16 cellular contexts compared by ENCODE assay signal in the genomic region with DNA sequence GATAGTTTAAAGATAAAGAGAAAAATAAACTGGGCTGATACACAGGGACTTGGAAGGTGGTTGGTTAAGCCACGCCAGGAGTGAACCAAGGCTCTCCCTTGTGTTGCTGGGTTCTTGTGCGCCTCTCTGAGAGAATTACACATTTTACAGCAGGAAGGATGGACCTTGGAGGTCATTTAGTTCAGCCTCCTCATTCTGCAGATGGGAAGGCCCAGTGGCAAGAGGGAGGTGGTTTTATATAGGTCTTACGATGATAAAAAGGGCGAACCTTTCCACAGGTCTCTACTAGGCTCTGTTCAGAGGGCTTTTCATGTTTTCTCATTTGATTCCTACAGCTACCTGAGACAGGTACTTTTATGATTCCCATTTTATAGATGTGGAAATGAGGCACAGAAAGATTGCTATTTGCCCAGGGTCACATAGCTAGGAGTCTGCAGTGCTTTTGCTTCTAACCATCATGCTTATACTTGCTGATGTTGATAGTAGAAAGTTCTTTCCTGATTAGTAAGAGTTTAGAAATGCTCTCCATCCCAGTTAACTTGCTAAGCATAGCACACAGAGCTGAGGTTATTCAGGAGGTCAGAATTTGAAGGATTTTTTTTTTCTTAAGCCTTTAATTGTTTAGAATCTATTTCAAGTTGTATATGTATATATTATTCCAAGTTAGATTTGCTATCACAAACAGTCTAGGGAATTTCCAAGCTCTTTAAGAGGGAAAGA. TPM values are rescaled to one million over a fixed set of nuclear protein-coding genes. Genes with fewer than 3 reads are reported as not detected.
A peak's percentile ranks its signal among the peaks of the same experiment; 100 is the strongest.
DNase-seq lines count a peak whose midpoint lies in the region; ATAC-seq and TF ChIP-seq lines count a peak whose summit lies in the region.
"Had no signal": no experiment of that assay in that cellular context is flagged by ENCODE, and none has a peak within 500 bp of the region (broad histone marks: within the 10 kb centered on the region; RNA-seq: fewer than 3 reads in every experiment).

No MANE protein-coding gene starts in this region.

- in situ Hi-C loops in ACHN (cut with HindIII; ENCODE audit: low pct_ligation_motif_present, low pct_unique_long_range_greater_than_20kb, low sequenced_read_pairs), result no loop called here
- in situ Hi-C loops in IMR-90 (cut with MboI; ENCODE audit: low sequenced_read_pairs), result no loop called here

- H4K91ac ChIP-seq in IMR-90 (ENCODE audit: insufficient read depth, low read depth, low read length), result peak overlapping the region; percentile 88

- no peak overlapping the region for H3K4me3 Mint-ChIP-seq in mesothelial cell of epicardium
- H3K4me3 Mint-ChIP-seq in activated CD4-positive, alpha-beta memory T cell treated with anti-CD3 and anti-CD28 coated beads, Interleukin-2, amount 10 ng/mL, durations not matched to agents 7 days and 5 days, result no peak overlapping the region

- H3K9me1 ChIP-seq in IMR-90 (ENCODE audit: insufficient read depth, low read length), result peaks cover 13% of the 10 kb centered on the region; the same call in 1 of the 2 replicates

- peak overlapping the region; percentile 66; the same call in 2 of the 3 replicates for H2BK15ac ChIP-seq in IMR-90 (ENCODE audit: low read depth, low read length)

- H2BK120ac ChIP-seq in IMR-90 (ENCODE audit: low read depth, low read length), result peak overlapping the region; percentile 73

- peaks cover 33 to 70% of the 10 kb centered on the region in 2 experiments for H3K79me1 ChIP-seq in IMR-90 (ENCODE audit: low read depth in 1 of 2, low read length in 2 of 2)

- no peak overlapping the region for H3K4me3 ChIP-seq in IMR-90 (ENCODE audit: insufficient read depth, low read depth, low read length)
- H3K4me3 ChIP-seq in choroid plexus epithelial cell (ENCODE audit: low read depth, low read length), result no peak overlapping the region
- H3K4me3 ChIP-seq: vagina had no signal

- H3K36me3 ChIP-seq in IMR-90 (ENCODE audit: control insufficient read depth, insufficient read depth, low read length), result peaks cover 9% of the 10 kb centered on the region
- H3K36me3 ChIP-seq: vagina had no signal

- H3K4me1 Mint-ChIP-seq in mesothelial cell of epicardium, result peaks cover 44% of the 10 kb centered on the region
- H3K4me1 Mint-ChIP-seq in activated CD4-positive, alpha-beta memory T cell treated with anti-CD3 and anti-CD28 coated beads, Interleukin-2, amount 10 ng/mL, durations not matched to agents 7 days and 5 days, result peaks cover 13% of the 10 kb centered on the region

- peak overlapping the region; percentile 84 for H3K4ac ChIP-seq in IMR-90 (ENCODE audit: low read depth, low read length)

- peak overlapping the region; percentile 23 for H3K14ac ChIP-seq in IMR-90 (replicated peaks; ENCODE audit: low read depth, low read length)

- H2BK5ac ChIP-seq in IMR-90 (ENCODE audit: low read depth, low read length, poor library complexity, severe bottlenecking), result peak overlapping the region; percentile 94

- intact Hi-C loops in IMR-90 (cut with micrococcal nuclease), result no loop called here

- peak overlapping the region; percentile 17 for H2AK9ac ChIP-seq in IMR-90 (replicated peaks; ENCODE audit: low read depth, low read length, poor library complexity)

- no TSS peak for BruUV-seq in IMR-90 (replicated peaks; lab: Mats Ljungman, UMichigan)

- peak overlapping the region in 1 of 2 experiments; percentile 94; a peak in 2 of 4 replicates for H4K8ac ChIP-seq in IMR-90 (ENCODE audit: low read depth in 2 of 2, low read length in 2 of 2)

- H4K5ac ChIP-seq in IMR-90 (ENCODE audit: low read depth, low read length), result peak overlapping the region; percentile 93

- ATAC-seq in IMR-90 (ENCODE audit: low read depth) (peak; percentile 99), HG02610 (IDR thresholded peaks at IDR 0.05; ENCODE audit: unreplicated experiment) (no peak)

- no CpG with 5 or more reads among the region's 4 CpGs for WGBS in IMR-90 (ENCODE audit: extremely low coverage in 2 of 2, insufficient read length in 1 of 2), 2 experiments

- peak overlapping the region; percentile 83 for H2AK5ac ChIP-seq in IMR-90 (ENCODE audit: low read depth, low read length)

- no peak overlapping the region for H3K9ac ChIP-seq in IMR-90 (ENCODE audit: low read depth, low read length)

- peak overlapping the region; percentile 63 for H2BK20ac ChIP-seq in IMR-90 (ENCODE audit: low read depth, low read length)

- peak overlapping the region; percentile 96 for H3K27ac ChIP-seq in IMR-90 (ENCODE audit: insufficient read depth, low read length)
- H3K27ac ChIP-seq: vagina had no signal

- H3K27me3 Mint-ChIP-seq in mesothelial cell of epicardium (ENCODE audit: low read depth), result no peaks in the 10 kb centered on the region
- no peaks in the 10 kb centered on the region for H3K27me3 Mint-ChIP-seq in activated CD4-positive, alpha-beta memory T cell treated with anti-CD3 and anti-CD28 coated beads, Interleukin-2, amount 10 ng/mL, durations not matched to agents 7 days and 5 days

- H3K27me3 ChIP-seq in IMR-90 (ENCODE audit: control insufficient read depth, insufficient read depth, low read length), result no peaks in the 10 kb centered on the region
- H3K27me3 ChIP-seq: vagina had no signal

- CTCF ChIA-PET in IMR-90 (lab: Yijun Ruan, JAX) (no interaction called here), GM10248 (lab: Yijun Ruan, JAX) (no interaction called here)
- CTCF ChIA-PET in activated CD4-positive, alpha-beta memory T cell treated with anti-CD3 and anti-CD28 coated beads, Interleukin-2, amount 10 ng/mL, durations not matched to agents 7 days and 5 days (lab: Charles Lee), result no interaction called here

- H3K18ac ChIP-seq in IMR-90 (ENCODE audit: low read depth, low read length), result peak overlapping the region; percentile 93

- H3K4me1 ChIP-seq in IMR-90 (ENCODE audit: control insufficient read depth, insufficient read depth, low read length), result peaks cover 15% of the 10 kb centered on the region

- no peak overlapping the region for H2AFZ ChIP-seq in IMR-90 (replicated peaks; ENCODE audit: low read length, poor library complexity)

- peak overlapping the region; percentile 69 for H3K27ac Mint-ChIP-seq in mesothelial cell of epicardium
- H3K27ac Mint-ChIP-seq in activated CD4-positive, alpha-beta memory T cell treated with anti-CD3 and anti-CD28 coated beads, Interleukin-2, amount 10 ng/mL, durations not matched to agents 7 days and 5 days, result no peak overlapping the region

- peaks cover 43% of the 10 kb centered on the region for H3K36me3 Mint-ChIP-seq in mesothelial cell of epicardium
- H3K36me3 Mint-ChIP-seq in activated CD4-positive, alpha-beta memory T cell treated with anti-CD3 and anti-CD28 coated beads, Interleukin-2, amount 10 ng/mL, durations not matched to agents 7 days and 5 days (ENCODE audit: low read depth), result peaks cover 75% of the 10 kb centered on the region

- no peak for TF ChIP-seq RAD21 in IMR-90 (IDR thresholded peaks at IDR 0.05; ENCODE audit: low read length)

- POLR2A ChIA-PET in IMR-90 (lab: Charles Lee; ENCODE audit: unreplicated experiment), result interaction anchor here (0.6 kb wide), 1 partner anchor 242 kb away, joined by 3 read pairs; no protein-coding TSS in a partner anchor
- POLR2A ChIA-PET in activated CD4-positive, alpha-beta memory T cell treated with anti-CD3 and anti-CD28 coated beads, Interleukin-2, amount 10 ng/mL, durations not matched to agents 7 days and 5 days (lab: Charles Lee), result no interaction called here
- POLR2A ChIA-PET in GM10248 (lab: Yijun Ruan, JAX), result no interaction called here

- H3K9me3 ChIP-seq in IMR-90 (ENCODE audit: control insufficient read depth, insufficient read depth, low read length), result no peaks in the 10 kb centered on the region
- H3K9me3 ChIP-seq: vagina had no signal

- peak overlapping the region; percentile 37 for H3K23ac ChIP-seq in IMR-90 (ENCODE audit: low read depth, low read length)

- TF ChIP-seq CTCF in IMR-90 (conservative IDR thresholded peaks at IDR 0.05; ENCODE audit: low read depth, low read length) (no peak), choroid plexus epithelial cell (conservative IDR thresholded peaks at IDR 0.05; ENCODE audit: low read depth, low read length) (no peak), mesothelial cell of epicardium (IDR thresholded peaks at IDR 0.05; ENCODE audit: unreplicated experiment) (no peak), GM10248 (IDR thresholded peaks at IDR 0.05; ENCODE audit: control extremely low read depth, extremely low read depth, low read depth, missing control alignments) (no peak)

- peaks cover 4% of the 10 kb centered on the region; the same call in 1 of the 2 replicates for H4K20me1 ChIP-seq in IMR-90 (ENCODE audit: insufficient read depth, low read length)

- H3K9me3 Mint-ChIP-seq in mesothelial cell of epicardium, result peaks cover 15% of the 10 kb centered on the region
- H3K9me3 Mint-ChIP-seq in activated CD4-positive, alpha-beta memory T cell treated with anti-CD3 and anti-CD28 coated beads, Interleukin-2, amount 10 ng/mL, durations not matched to agents 7 days and 5 days, result peaks cover 3% of the 10 kb centered on the region

- dilution Hi-C loops in IMR-90 (cut with HindIII; ENCODE audit: low sequenced_read_pairs, unreplicated experiment), result no loop called here

- peak overlapping the region; percentile 32; the same call in 1 of the 2 replicates for H3K56ac ChIP-seq in IMR-90 (ENCODE audit: extremely low read depth, insufficient read depth, low read length)

- DNase-seq in ACHN (peak; percentile 13), IMR-90 (peak; percentile 95), choroid plexus epithelial cell (ENCODE audit: low read depth) (peak; percentile 82), mesothelial cell of epicardium (ENCODE audit: low spot score in 2 of 2, unreplicated experiment in 2 of 2) (no peak), iPS-NIHi11 (ENCODE audit: low spot score) (no peak), GM10248 (ENCODE audit: extremely low spot score) (no peak)
- no peak for DNase-seq in activated CD4-positive, alpha-beta memory T cell treated with anti-CD3 and anti-CD28 coated beads, Interleukin-2, amount 10 ng/mL, durations not matched to agents 7 days and 5 days
- DNase-seq: activated CD4-positive, alpha-beta T cell treated with anti-CD3 and anti-CD28 coated beads, Interleukin-2, amount 50 U/mL, for 4 hours; activated gamma-delta T cell treated with Interleukin-2 at 50 U/mL for 16 hours; AML-193; dermis blood vessel endothelial cell; DND-41; left cardiac atrium; T-helper 1 cell had no signal

- H3K4me2 ChIP-seq in IMR-90 (ENCODE audit: low read depth, low read length), result peak overlapping the region; percentile 64; the same call in 1 of the 2 replicates

- no peak for TF ChIP-seq POLR2A in IMR-90 (IDR thresholded peaks at IDR 0.05; ENCODE audit: low read depth, low read length)

RNA-seq across cellular contexts. Expression of gene HIVEP1, which starts 12.8 kb away (rescaled TPM):
- total RNA-seq in IMR-90 (2012; rRNA removed) (16.7 and 17.2 TPM in 2 replicates), mesothelial cell of epicardium (63.4 to 69.4 TPM (median 64.0 TPM) in 3 replicates)
- polyA plus RNA-seq in IMR-90 (2012; rRNA removed), result 13.0 and 14.4 TPM in 2 replicates
- polyA plus RNA-seq in IMR-90 (2012; cell fraction: cytosol; rRNA removed), result 7.3 and 8.8 TPM in 2 replicates
- 32.2 and 33.4 TPM in 2 replicates for polyA plus RNA-seq in IMR-90 (2012; cell fraction: nucleus; rRNA removed; ENCODE audit: low replicate concordance)
- 10 to 100 TPM; 21.7 to 27.8 TPM for total RNA-seq in activated CD4-positive, alpha-beta memory T cell treated with anti-CD3 and anti-CD28 coated beads, Interleukin-2, amount 10 ng/mL, durations not matched to agents 7 days and 5 days

Comparison
In these comparisons a context has a peak if more than half of its experiments do, and no peak if none do; other contexts are left out.
1. DNase-seq: peak in ACHN (single experiment), IMR-90 (single experiment) and choroid plexus epithelial cell (single experiment); none in mesothelial cell of epicardium (0 of 2), iPS-NIHi11 (single experiment), activated CD4-positive, alpha-beta memory T cell treated with anti-CD3 and anti-CD28 coated beads, Interleukin-2, amount 10 ng/mL, durations not matched to agents 7 days and 5 days (single experiment) and GM10248 (single experiment).